ENCODE assay signal across 19 cellular contexts in genomic region chr4:189117426-189117825, GRCh38.
DNase-seq lines count a peak whose midpoint lies in the region; ATAC-seq, FAIRE-seq and TF ChIP-seq lines count a peak whose summit lies in the region.
"Had no signal": no experiment of that assay in that cellular context is flagged by ENCODE, and none has a peak within 500 bp of the region (broad histone marks: within the 10 kb centered on the region; RNA-seq: fewer than 3 reads in every experiment).

No MANE protein-coding gene starts in this region.

- no TSS peak for BruUV-seq in IMR-90 (replicated peaks; lab: Mats Ljungman, UMichigan)

- WGBS in IMR-90 (ENCODE audit: extremely low coverage in 2 of 2, insufficient read length in 1 of 2), 2 experiments = no CpG with 5 or more reads among the region's 1 CpG
- 45 to 95% (median 84%) methylated on average over 1 of the region's 1 CpG for WGBS in heart left ventricle, 4 donors

- TF ChIP-seq RAD21 in IMR-90 (IDR thresholded peaks at IDR 0.05; ENCODE audit: low read length) = peak; percentile 41; the same call in 1 of the 2 replicates

- peak overlapping the region; percentile 44 for H2AFZ ChIP-seq in IMR-90 (replicated peaks; ENCODE audit: low read length, poor library complexity)

- no peak overlapping the region for H3K18ac ChIP-seq in IMR-90 (ENCODE audit: low read depth, low read length)

- H4K91ac ChIP-seq in IMR-90 (ENCODE audit: insufficient read depth, low read depth, low read length) = peak overlapping the region; percentile 24; the same call in 1 of the 2 replicates

- no peak overlapping the region for H3K56ac ChIP-seq in IMR-90 (ENCODE audit: extremely low read depth, insufficient read depth, low read length)

- no peaks in the 10 kb centered on the region for H3K79me1 ChIP-seq in IMR-90 (ENCODE audit: low read depth in 1 of 2, low read length in 2 of 2)

- dilution Hi-C loops in IMR-90 (cut with HindIII; ENCODE audit: low sequenced_read_pairs, unreplicated experiment) = no loop called here

- no peaks in the 10 kb centered on the region; the same call in 1 of the 2 replicates for H3K9me1 ChIP-seq in IMR-90 (ENCODE audit: insufficient read depth, low read length)

- in situ Hi-C loops in IMR-90 (cut with MboI; ENCODE audit: low sequenced_read_pairs) = no loop called here

- no peak for ATAC-seq in IMR-90 (ENCODE audit: low read depth)
- ATAC-seq in heart left ventricle = no peak
- ATAC-seq: left ventricle myocardium superior, Right ventricle myocardium inferior, T-cell had no signal

- POLR2A ChIA-PET in IMR-90 (lab: Charles Lee; ENCODE audit: unreplicated experiment) = no interaction called here

- no peaks in the 10 kb centered on the region for H4K20me1 ChIP-seq in IMR-90 (ENCODE audit: insufficient read depth, low read length)

- no peak for FAIRE-seq in bronchial epithelial cell (lab: Jason Lieb, UNC)

- no peak overlapping the region for H2BK20ac ChIP-seq in IMR-90 (ENCODE audit: low read depth, low read length)

- no peak overlapping the region; the same call in 1 of the 2 replicates for H4K5ac ChIP-seq in IMR-90 (ENCODE audit: low read depth, low read length)

- peak; percentile 23; the same call in 1 of the 2 replicates for TF ChIP-seq CTCF in IMR-90 (conservative IDR thresholded peaks at IDR 0.05; ENCODE audit: low read depth, low read length)
- TF ChIP-seq CTCF in bronchial epithelial cell (IDR thresholded peaks at IDR 0.05; ENCODE audit: insufficient read depth, low read length, severe bottlenecking) = no peak
- no peak for TF ChIP-seq CTCF in heart left ventricle (IDR thresholded peaks at IDR 0.05)

- H2BK5ac ChIP-seq in IMR-90 (ENCODE audit: low read depth, low read length, poor library complexity, severe bottlenecking) = no peak overlapping the region

- H3K4ac ChIP-seq in IMR-90 (ENCODE audit: low read depth, low read length) = no peak overlapping the region

- H3K9ac ChIP-seq in IMR-90 (ENCODE audit: low read depth, low read length) = no peak overlapping the region

- no peaks in the 10 kb centered on the region for H3K36me3 ChIP-seq in IMR-90 (ENCODE audit: control insufficient read depth, insufficient read depth, low read length)
- H3K36me3 ChIP-seq in bronchial epithelial cell (ENCODE audit: control insufficient read depth, insufficient read depth, low read length) = no peaks in the 10 kb centered on the region
- H3K36me3 ChIP-seq in heart left ventricle = no peaks in the 10 kb centered on the region
- H3K36me3 ChIP-seq: HAP-1, neutrophil had no signal

- no peak overlapping the region for H3K4me2 ChIP-seq in IMR-90 (ENCODE audit: low read depth, low read length)

- no peaks in the 10 kb centered on the region for H3K9me3 ChIP-seq in IMR-90 (ENCODE audit: control insufficient read depth, insufficient read depth, low read length)
- peaks cover 0 to 4% (median 0%) of the 10 kb centered on the region in 12 donors for H3K9me3 ChIP-seq in heart left ventricle
- H3K9me3 ChIP-seq: HAP-1, neutrophil had no signal

- no peaks in the 10 kb centered on the region for H3K4me1 ChIP-seq in IMR-90 (ENCODE audit: control insufficient read depth, insufficient read depth, low read length)
- no peaks in the 10 kb centered on the region for H3K4me1 ChIP-seq in heart left ventricle
- H3K4me1 ChIP-seq: HAP-1 had no signal

- no peak overlapping the region for H3K4me3 ChIP-seq in IMR-90 (ENCODE audit: insufficient read depth, low read depth, low read length)
- H3K4me3 ChIP-seq in bronchial epithelial cell (ENCODE audit: low read depth, low read length) = no peak overlapping the region
- H3K4me3 ChIP-seq in heart left ventricle = no peak overlapping the region
- H3K4me3 ChIP-seq: HAP-1 had no signal

- TF ChIP-seq POLR2A in IMR-90 (IDR thresholded peaks at IDR 0.05; ENCODE audit: low read depth, low read length) (no peak), heart left ventricle (IDR thresholded peaks at IDR 0.05) (no peak)

- peak overlapping the region; percentile 9; the same call in 1 of the 2 replicates for H2AK5ac ChIP-seq in IMR-90 (ENCODE audit: low read depth, low read length)

- no peak overlapping the region for H3K23ac ChIP-seq in IMR-90 (ENCODE audit: low read depth, low read length)

- intact Hi-C loops in IMR-90 (cut with micrococcal nuclease) (no loop called here), heart left ventricle (cut with DNase I) (loop anchor here in 1 of 10 donors (10.0 kb wide), 1 partner anchor 153 kb away; no protein-coding TSS in a partner anchor)

- no peak overlapping the region for H3K14ac ChIP-seq in IMR-90 (replicated peaks; ENCODE audit: low read depth, low read length)

- H3K27ac ChIP-seq in IMR-90 (ENCODE audit: insufficient read depth, low read length) (no peak overlapping the region), heart left ventricle (no peak overlapping the region)
- H3K27ac ChIP-seq: neutrophil had no signal

- peak overlapping the region in 1 of 2 experiments; percentile 57; a peak in 1 of 4 replicates for H4K8ac ChIP-seq in IMR-90 (ENCODE audit: low read depth in 2 of 2, low read length in 2 of 2)

- DNase-seq in COR-L47 (lab: John Stamatoyannopoulos, UW) (peak; percentile 30), IMR-90 (peak; percentile 13), bronchial epithelial cell (ENCODE audit: low read depth) (peak; percentile 12), kidney tubule cell (ENCODE audit: low spot score) (peak; percentile 4), middle frontal gyrus (ENCODE audit: extremely low spot score, low spot score) (no peak), heart left ventricle (no peak), foreskin melanocyte (no peak)
- DNase-seq in stimulated activated CD4-positive, alpha-beta T cell treated with anti-CD3 and anti-CD28 coated beads, Interleukin-4, amount 100 ng/mL, for 24 hours = no peak
- DNase-seq: activated CD8-positive, alpha-beta memory T cell treated with anti-CD3 and anti-CD28 coated beads, Interleukin-2, amount 50 U/mL, for 48 hours; activated effector memory CD4-positive, alpha-beta T cell treated with anti-CD3 and anti-CD28 coated beads, Interleukin-2, amount 50 U/mL, for 16 hours; erythroblast; KBM-7; left ventricle myocardium superior; NCI-H524 treated with DMSO at 0.1 percent for 48 hours; stimulated activated CD4-positive, alpha-beta T cell treated with anti-CD3 and anti-CD28 coated beads, Interleukin-12 subunit alpha, Interleukin-12 subunit beta, amount 100 ng/mL, for 4 hours; T-cell had no signal

- CTCF ChIA-PET in IMR-90 (lab: Yijun Ruan, JAX) = interaction anchor here (0.9 to 1.7 kb wide), 3 partner anchors 27 to 176 kb away, joined by 3 to 6 read pairs (median 3); no protein-coding TSS in a partner anchor

- no peaks in the 10 kb centered on the region for H3K27me3 ChIP-seq in IMR-90 (ENCODE audit: control insufficient read depth, insufficient read depth, low read length)
- no peaks in the 10 kb centered on the region for H3K27me3 ChIP-seq in bronchial epithelial cell (ENCODE audit: control insufficient read depth, insufficient read depth, low read length)
- H3K27me3 ChIP-seq in heart left ventricle = peaks cover 0 to 3% (median 0%) of the 10 kb centered on the region in 9 donors
- H3K27me3 ChIP-seq: neutrophil had no signal

- peak overlapping the region; percentile 76; the same call in 1 of the 3 replicates for H2BK15ac ChIP-seq in IMR-90 (ENCODE audit: low read depth, low read length)

- no peak overlapping the region for H2AK9ac ChIP-seq in IMR-90 (replicated peaks; ENCODE audit: low read depth, low read length, poor library complexity)

- H2BK120ac ChIP-seq in IMR-90 (ENCODE audit: low read depth, low read length) = peak overlapping the region; percentile 57; the same call in 1 of the 2 replicates

TF ChIP-seq in IMR-90, 13 proteins besides CTCF, POLR2A, EP300 and RAD21:
- TF ChIP-seq RCOR1 (IDR thresholded peaks at IDR 0.05; ENCODE audit: insufficient replicate concordance, low read length) = no peak
- TF ChIP-seq SMC3 (IDR thresholded peaks at IDR 0.05; ENCODE audit: low read depth, low read length) = peak; percentile 24; the same call in 1 of the 2 replicates

Comparison
In these comparisons a context has a peak if more than half of its experiments do, and no peak if none do; other contexts are left out.
1. DNase-seq: peak in COR-L47 (single experiment), IMR-90 (single experiment), bronchial epithelial cell (single experiment) and kidney tubule cell (single experiment); none in middle frontal gyrus (single experiment), heart left ventricle (0 of 5), stimulated activated CD4-positive, alpha-beta T cell treated with anti-CD3 and anti-CD28 coated beads, Interleukin-4, amount 100 ng/mL, for 24 hours (single experiment) and foreskin melanocyte (single experiment).